21 cellular contexts compared by ENCODE assay signal in the genomic region with DNA sequence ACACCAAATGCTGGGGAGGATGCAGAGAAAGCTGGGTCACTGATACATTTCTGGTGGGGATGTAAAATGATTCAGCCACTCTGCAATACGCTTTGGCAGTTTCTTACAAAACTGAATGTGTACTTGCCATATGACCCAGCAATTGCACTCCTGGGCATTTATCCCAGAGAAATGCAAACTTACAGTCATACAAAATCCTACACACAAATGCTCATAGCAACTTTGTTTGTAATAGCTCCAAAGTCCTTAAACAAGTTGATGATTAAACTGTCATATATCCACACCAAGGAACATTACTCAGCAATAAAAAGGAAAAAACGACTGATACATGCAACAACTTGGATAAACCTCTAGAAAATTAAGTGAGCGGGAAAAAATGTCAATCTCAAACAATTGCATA. TPM values are rescaled to one million over a fixed set of nuclear protein-coding genes. Genes with fewer than 3 reads are reported as not detected.
DNase-seq lines count a peak whose midpoint lies in the region; TF ChIP-seq lines count a peak whose summit lies in the region.
"Had no signal": no experiment of that assay in that cellular context is flagged by ENCODE, and none has a peak within 500 bp of the region (broad histone marks: within the 10 kb centered on the region; RNA-seq: fewer than 3 reads in every experiment).

No MANE protein-coding gene starts in this region.

- intact Hi-C loops in MCF 10A (cut with micrococcal nuclease): no loop called here
- intact Hi-C loops in breast epithelium (cut with DNase I; ENCODE audit: low total_unique reads): no loop called here
- intact Hi-C loops in transverse colon (cut with DNase I; ENCODE audit: low total_unique reads): no loop called here
- intact Hi-C loops in spleen (cut with DNase I; ENCODE audit: low total_unique reads): no loop called here

- H3K36me3 ChIP-seq in breast epithelium (no peaks in the 10 kb centered on the region), hepatocyte (replicated peaks; ENCODE audit: insufficient read depth, low read depth) (no peaks in the 10 kb centered on the region), transverse colon (no peaks in the 10 kb centered on the region), spleen (no peaks in the 10 kb centered on the region)
- H3K36me3 ChIP-seq: ascending aorta, heart right ventricle had no signal

- H3K9me3 ChIP-seq in breast epithelium: no peaks in the 10 kb centered on the region
- no peaks in the 10 kb centered on the region for H3K9me3 ChIP-seq in hepatocyte (ENCODE audit: low read depth)
- no peaks in the 10 kb centered on the region for H3K9me3 ChIP-seq in transverse colon
- no peaks in the 10 kb centered on the region for H3K9me3 ChIP-seq in spleen
- H3K9me3 ChIP-seq: ascending aorta, heart right ventricle had no signal

- H3K4me2 ChIP-seq in hepatocyte: no peak overlapping the region

- H3K4me1 Mint-ChIP-seq in MCF 10A (ENCODE audit: insufficient read depth, unreplicated experiment): peaks cover 14% of the 10 kb centered on the region
- H3K4me1 Mint-ChIP-seq: natural killer cell had no signal

- TF ChIP-seq POLR2A in breast epithelium (IDR thresholded peaks at IDR 0.05) (no peak), transverse colon (IDR thresholded peaks at IDR 0.05) (no peak), spleen (IDR thresholded peaks at IDR 0.05) (no peak)

- peaks cover 48% of the 10 kb centered on the region for H3K79me2 ChIP-seq in hepatocyte

- H3K4me3 ChIP-seq in breast epithelium: no peak overlapping the region
- no peak overlapping the region for H3K4me3 ChIP-seq in cardiac fibroblast (replicated peaks in 1 of 2; ENCODE audit: low read depth in 2 of 2, low read length in 2 of 2)
- H3K4me3 ChIP-seq in hepatocyte: no peak overlapping the region
- no peak overlapping the region for H3K4me3 ChIP-seq in transverse colon
- no peak overlapping the region for H3K4me3 ChIP-seq in spleen
- H3K4me3 ChIP-seq: ascending aorta, heart right ventricle had no signal

- no peak overlapping the region for H3K4me3 Mint-ChIP-seq in MCF 10A (ENCODE audit: unreplicated experiment)
- H3K4me3 Mint-ChIP-seq: natural killer cell had no signal

- no peak overlapping the region for H3K27ac ChIP-seq in breast epithelium
- H3K27ac ChIP-seq in hepatocyte: peak overlapping the region; percentile 21
- peak overlapping the region; percentile 18 to 57 (median 54) for H3K27ac ChIP-seq in transverse colon
- H3K27ac ChIP-seq in spleen: no peak overlapping the region
- H3K27ac ChIP-seq: 22Rv1, ascending aorta, epithelial cell of prostate, heart right ventricle had no signal

- H3K27me3 Mint-ChIP-seq in MCF 10A (ENCODE audit: insufficient read depth, unreplicated experiment): no peaks in the 10 kb centered on the region

- no peaks in the 10 kb centered on the region for H3K36me3 Mint-ChIP-seq in MCF 10A (ENCODE audit: insufficient read depth, unreplicated experiment)
- H3K36me3 Mint-ChIP-seq: natural killer cell had no signal

- H2AFZ ChIP-seq in hepatocyte: no peak overlapping the region

- POLR2A ChIA-PET in MCF 10A (lab: Yijun Ruan, JAX): interaction anchor here (0.9 kb wide), 1 partner anchor 417 kb away, joined by 3 read pairs; no protein-coding TSS in a partner anchor

- in situ Hi-C loops in transverse colon (cut with MboI; ENCODE audit: low pct_ligation_motif_present in 1 of 4, low pct_unique_long_range_greater_than_20kb in 1 of 4, low sequenced_read_pairs in 3 of 4): loop anchor here in 3 of 4 donors (25.0 kb wide), 1 partner anchor 421 kb away; no protein-coding TSS in a partner anchor

- no peak for TF ChIP-seq EP300 in transverse colon (IDR thresholded peaks at IDR 0.05; ENCODE audit: low read depth)

- H3K9me3 Mint-ChIP-seq in MCF 10A (ENCODE audit: unreplicated experiment): no peaks in the 10 kb centered on the region
- H3K9me3 Mint-ChIP-seq: natural killer cell had no signal

- no TSS peak for BruUV-seq in MCF 10A (replicated peaks; lab: Mats Ljungman, UMichigan)

- H3K9me2 ChIP-seq in hepatocyte (replicated peaks; ENCODE audit: insufficient read depth): no peaks in the 10 kb centered on the region

- CTCF ChIA-PET in MCF 10A (lab: Yijun Ruan, JAX): interaction anchor here (0.7 to 1.4 kb wide), 2 partner anchors 418 to 611 kb away, joined by 3 to 5 read pairs; no protein-coding TSS in a partner anchor

- H3K27ac Mint-ChIP-seq in MCF 10A (ENCODE audit: low read depth, unreplicated experiment): no peak overlapping the region
- H3K27ac Mint-ChIP-seq: natural killer cell had no signal

- peak; percentile 25 for DNase-seq in MCF 10A (ENCODE audit: unreplicated experiment)
- DNase-seq in breast epithelium (ENCODE audit: low spot score in 2 of 2): no peak
- DNase-seq in cardiac fibroblast (ENCODE audit: low read depth in 2 of 2): peak; percentile 79
- DNase-seq in hepatocyte (ENCODE audit: low spot score): no peak
- peak; percentile 15 for DNase-seq in transverse colon
- no peak for DNase-seq in spleen
- no peak for DNase-seq in GM10266 (ENCODE audit: extremely low spot score)
- DNase-seq in NCI-H82 (lab: John Stamatoyannopoulos, UW): no peak
- DNase-seq: activated CD4-positive, alpha-beta T cell treated with anti-CD3 and anti-CD28 coated beads, Interleukin-2, amount 50 U/mL, for 1 hour; C1 segment of cervical spinal cord; dermis blood vessel endothelial cell; GOT3; heart right ventricle; mammary epithelial cell; MM.1S; natural killer cell; NCI-H1930; NK-92 treated with Interleukin-12 subunit alpha and Interleukin-12 subunit beta, amount 100 ng/mL, for 24 hours had no signal

- no peak for TF ChIP-seq CTCF in MCF 10A (IDR thresholded peaks at IDR 0.05; ENCODE audit: unreplicated experiment)
- TF ChIP-seq CTCF in breast epithelium (IDR thresholded peaks at IDR 0.05): no peak
- TF ChIP-seq CTCF in cardiac fibroblast (IDR thresholded peaks at IDR 0.05; ENCODE audit: low read depth, low read length): no peak
- no peak for TF ChIP-seq CTCF in hepatocyte (IDR thresholded peaks at IDR 0.05; ENCODE audit: poor library complexity)
- TF ChIP-seq CTCF in transverse colon (IDR thresholded peaks at IDR 0.05): peak in 2 of 5 experiments; percentile 10
- no peak for TF ChIP-seq CTCF in spleen (IDR thresholded peaks at IDR 0.05 in 8 of 11, conservative IDR thresholded peaks at IDR 0.05 in 3 of 11)
- TF ChIP-seq CTCF in GM10266 (IDR thresholded peaks at IDR 0.05; ENCODE audit: control insufficient read depth, insufficient read depth, low read depth, missing control alignments): no peak

- no peaks in the 10 kb centered on the region for H3K4me1 ChIP-seq in breast epithelium
- peaks cover 10% of the 10 kb centered on the region for H3K4me1 ChIP-seq in hepatocyte (ENCODE audit: insufficient read depth)
- H3K4me1 ChIP-seq in transverse colon: peaks cover 4 to 24% (median 9%) of the 10 kb centered on the region in 4 donors
- no peaks in the 10 kb centered on the region for H3K4me1 ChIP-seq in spleen
- H3K4me1 ChIP-seq: ascending aorta had no signal

- H4K20me1 ChIP-seq in hepatocyte (ENCODE audit: insufficient read depth, poor library complexity, severe bottlenecking): no peaks in the 10 kb centered on the region

- WGBS in hepatocyte (ENCODE audit: low lambda C conversion rate, missing lambda C conversion rate): 64% methylated on average over 3 of the region's 3 CpGs
- WGBS in transverse colon (ENCODE audit: low coverage in 1 of 2), 2 donors: 20 to 30% methylated on average over 1 to 3 of the region's 3 CpGs
- WGBS in spleen, 5 donors: 72 to 94% (median 82%) methylated on average over 3 of the region's 3 CpGs

- H3K27me3 ChIP-seq in breast epithelium (peaks cover 0 to 11% of the 10 kb centered on the region in 2 donors), hepatocyte (no peaks in the 10 kb centered on the region), transverse colon (no peaks in the 10 kb centered on the region), spleen (replicated peaks in 1 of 7) (peaks cover 0 to 6% (median 0%) of the 10 kb centered on the region in 7 donors)
- H3K27me3 ChIP-seq: ascending aorta had no signal

RNA-seq across cellular contexts. Expression of a gene that starts 12.3 kb away (rescaled TPM):
- total RNA-seq in MCF 10A (2022) (9.7 and 10.0 TPM in 2 replicates), breast epithelium (10 to 100 TPM in 2 of 3 donors, 1 to 10 TPM in 1; 6.9 to 18.9 (median 10.8) TPM), hepatocyte (21.1 and 23.0 TPM in 2 replicates), transverse colon (10 to 100 TPM; 27.0 to 85.2 (median 37.7) TPM), spleen (1 to 10 TPM; 2.0 to 4.4 (median 3.0) TPM)
- polyA plus RNA-seq in hepatocyte (21.3 and 25.9 TPM in 2 replicates), spleen (under 1 TPM; 0.24 to 0.61 (median 0.26) TPM)
- total RNA-seq: natural killer cell had no signal

Comparison
In these comparisons a context has a peak if more than half of its experiments do, and no peak if none do; other contexts are left out.
1. DNase-seq: peak in MCF 10A (single experiment), cardiac fibroblast (2 of 2) and transverse colon (single experiment); none in breast epithelium (0 of 2), hepatocyte (single experiment), spleen (single experiment), GM10266 (single experiment) and NCI-H82 (single experiment).
2. H3K27ac ChIP-seq: peak in hepatocyte (single experiment) and transverse colon (4 of 4); none in breast epithelium (0 of 2) and spleen (0 of 8).